19 cellular contexts compared by ENCODE assay signal in genomic region chr9:131685753-131686706, GRCh38. TPM values are rescaled to one million over a fixed set of nuclear protein-coding genes. Genes with fewer than 3 reads are reported as not detected.
DNase-seq lines count a peak whose midpoint lies in the region; ATAC-seq, FAIRE-seq and TF ChIP-seq lines count a peak whose summit lies in the region.
"Had no signal": no experiment of that assay in that cellular context is flagged by ENCODE, and none has a peak within 500 bp of the region (broad histone marks: within the 10 kb centered on the region; RNA-seq: fewer than 3 reads in every experiment).

No MANE protein-coding gene starts in this region.

- SMC1A ChIA-PET in GM12878 (lab: Charles Lee; ENCODE audit: uncharacterized antibody, unreplicated experiment): interaction anchor here (0.9 to 2.4 kb wide), 8 partner anchors 9 to 50 kb away, joined by 3 to 8 read pairs (median 4); no protein-coding TSS in a partner anchor

- H3K27me3 ChIP-seq in GM12878 (replicated peaks in 1 of 2; ENCODE audit: control insufficient read depth in 2 of 2, insufficient read depth in 2 of 2, low read length in 1 of 2) (no peaks in the 10 kb centered on the region), pancreas (no peaks in the 10 kb centered on the region), PC-3 (ENCODE audit: low read length) (no peaks in the 10 kb centered on the region)
- H3K27me3 ChIP-seq: adrenal gland, cardiac muscle cell, dorsolateral prefrontal cortex, gastrocnemius medialis, left lung had no signal

- H3K9ac ChIP-seq in GM12878 (ENCODE audit: control insufficient read depth, insufficient read depth, low read length): no peak overlapping the region
- no peak overlapping the region for H3K9ac ChIP-seq in PC-3 (ENCODE audit: low read length)

- H4K20me1 ChIP-seq in GM12878 (ENCODE audit: control insufficient read depth, insufficient read depth) (no peaks in the 10 kb centered on the region), PC-3 (ENCODE audit: low read length) (no peaks in the 10 kb centered on the region)

- peaks cover 19% of the 10 kb centered on the region for H3K4me1 ChIP-seq in GM12878 (ENCODE audit: control insufficient read depth, insufficient read depth, low read length)
- peaks cover 0 to 18% (median 14%) of the 10 kb centered on the region in 3 donors for H3K4me1 ChIP-seq in pancreas
- H3K4me1 ChIP-seq in PC-3 (ENCODE audit: insufficient read depth, low read length): no peaks in the 10 kb centered on the region

- intact Hi-C loops in GM12878 (cut with micrococcal nuclease; ENCODE audit: unreplicated experiment) (no loop called here), pancreas (cut with DNase I) (no loop called here), PC-3 (cut with micrococcal nuclease) (no loop called here)

- no peak for TF ChIP-seq RAD21 in GM12878 (IDR thresholded peaks at IDR 0.05; ENCODE audit: insufficient read depth, low read depth, low read length)

- H3K79me2 ChIP-seq in GM12878 (ENCODE audit: control insufficient read depth, insufficient read depth, low read length): peaks cover 75% of the 10 kb centered on the region
- no peaks in the 10 kb centered on the region for H3K79me2 ChIP-seq in PC-3 (ENCODE audit: low read length)

- TF ChIP-seq EP300 in GM12878 (IDR thresholded peaks at IDR 0.05; ENCODE audit: borderline replicate concordance in 1 of 2, control insufficient read depth in 1 of 2, low read depth in 2 of 2, low read length in 2 of 2): no peak

- H3K27ac ChIP-seq in GM12878 (ENCODE audit: control insufficient read depth, insufficient read depth) (peak overlapping the region; percentile 42), pancreas (no peak overlapping the region), PC-3 (ENCODE audit: low read length) (no peak overlapping the region)
- H3K27ac ChIP-seq: adrenal gland, cardiac muscle cell, dorsolateral prefrontal cortex had no signal

- H2AFZ ChIP-seq in GM12878 (ENCODE audit: control insufficient read depth, low read depth, low read length) (no peak overlapping the region), PC-3 (ENCODE audit: low read length) (no peak overlapping the region)

- WGBS in GM12878 (ENCODE audit: insufficient coverage, insufficient replicate concordance, low lambda C conversion rate, missing lambda C conversion rate): 31% methylated on average over 15 of the region's 15 CpGs
- WGBS in pancreas, 2 donors: 92 to 93% methylated on average over 15 of the region's 15 CpGs

- peak overlapping the region; percentile 5 for H3K4me2 ChIP-seq in GM12878 (ENCODE audit: control insufficient read depth, insufficient read depth)
- no peak overlapping the region for H3K4me2 ChIP-seq in PC-3 (ENCODE audit: low read length)

- TF ChIP-seq POLR2A in GM12892 (IDR thresholded peaks at IDR 0.05; ENCODE audit: low read depth, low read length) (no peak), GM12878 (IDR thresholded peaks at IDR 0.05; ENCODE audit: low read depth, low read length) (no peak)

- no peak for DNase-seq in GM12892 (ENCODE audit: insufficient read length)
- DNase-seq in GM12878 (ENCODE audit: low read depth, low spot score): no peak
- DNase-seq in pancreas: no peak
- no peak for DNase-seq in middle frontal gyrus (ENCODE audit: extremely low spot score, low spot score)
- no peak for DNase-seq in PC-3
- no peak for DNase-seq in Kasumi-1 (lab: John Stamatoyannopoulos, UW)
- DNase-seq: activated effector memory CD4-positive, alpha-beta T cell treated with anti-CD3 and anti-CD28 coated beads, Interleukin-2, amount 50 U/mL, for 16 hours; dorsolateral prefrontal cortex; EL; erythroblast; gastrocnemius medialis; left lung; T-helper 9 cell had no signal

- BruUV-seq in GM12878 (replicated peaks; lab: Mats Ljungman, UMichigan) (no TSS peak), PC-3 (replicated peaks; lab: Mats Ljungman, UMichigan) (no TSS peak)

- ATAC-seq in GM21786 (IDR thresholded peaks at IDR 0.05; ENCODE audit: unreplicated experiment) (peak; percentile 53), GM12878 (peak; percentile 87), pancreas (peak; percentile 22 to 62 (median 56)), HG02938 (IDR thresholded peaks at IDR 0.05; ENCODE audit: unreplicated experiment) (no peak), PC-3 (no peak)
- ATAC-seq: gastrocnemius medialis, left lung, sciatic nerve had no signal

- RAD21 ChIA-PET in GM12878 (lab: Charles Lee; ENCODE audit: unreplicated experiment): interaction anchor here (0.6 to 2.6 kb wide), 7 partner anchors 9 to 290 kb away, joined by 3 to 10 read pairs (median 4); no protein-coding TSS in a partner anchor

- H3K36me3 ChIP-seq in GM12878 (ENCODE audit: control insufficient read depth in 2 of 2, insufficient read depth in 2 of 2, low read length in 1 of 2): no peaks in the 10 kb centered on the region; a peak in 1 of 4 replicates
- H3K36me3 ChIP-seq in pancreas: no peaks in the 10 kb centered on the region
- H3K36me3 ChIP-seq in PC-3 (ENCODE audit: low read depth, low read length): no peaks in the 10 kb centered on the region
- H3K36me3 ChIP-seq: adrenal gland, cardiac muscle cell, gastrocnemius medialis, left lung had no signal

- in situ Hi-C loops in GM12878 (cut with MboI): no loop called here

- TF ChIP-seq CTCF in GM12878 (IDR thresholded peaks at IDR 0.05 in 2 of 3, conservative IDR thresholded peaks at IDR 0.05 in 1 of 3; ENCODE audit: control insufficient read depth in 2 of 3, extremely low read depth in 1 of 3, insufficient read depth in 1 of 3, low read depth in 3 of 3, low read length in 3 of 3) (no peak), pancreas (IDR thresholded peaks at IDR 0.05) (no peak), PC-3 (conservative IDR thresholded peaks at IDR 0.05; ENCODE audit: low read depth, low read length) (no peak)

- POLR2A ChIA-PET in GM12878 (lab: Charles Lee): interaction anchor here (0.6 to 1.7 kb wide), 4 partner anchors 11 to 51 kb away, joined by 4 to 7 read pairs (median 4); no protein-coding TSS in a partner anchor
- POLR2A ChIA-PET in PC-3 (lab: Charles Lee; ENCODE audit: unreplicated experiment): no interaction called here

- peak; percentile 17 for FAIRE-seq in GM12892 (lab: Jason Lieb, UNC)
- peak; percentile 85 for FAIRE-seq in GM12878 (lab: Jason Lieb, UNC)
- FAIRE-seq in pancreas (lab: Jason Lieb, UNC): no peak
- FAIRE-seq: H54 had no signal

- no peaks in the 10 kb centered on the region for H3K9me2 ChIP-seq in PC-3 (replicated peaks; ENCODE audit: low read length)

- H3F3A ChIP-seq in PC-3 (ENCODE audit: low read length, unreplicated experiment): no peaks in the 10 kb centered on the region

- CTCF ChIA-PET in GM12878 (lab: Yijun Ruan, JAX): interaction anchor here (0.8 to 1.0 kb wide), 3 partner anchors 8 to 27 kb away, joined by 3 read pairs; no protein-coding TSS in a partner anchor
- CTCF ChIA-PET in PC-3 (lab: Charles Lee): no interaction called here

- H3K4me3 ChIP-seq in GM12878 (0 out of 2 replicates have a peak overlapping the region, but pooled peaks have one; percentile 10), pancreas (no peak overlapping the region), PC-3 (ENCODE audit: low read length) (no peak overlapping the region)
- H3K4me3 ChIP-seq: adrenal gland, cardiac muscle cell, dorsolateral prefrontal cortex, gastrocnemius medialis, left lung had no signal

- H3K9me3 ChIP-seq in GM12878 (replicated peaks; ENCODE audit: control insufficient read depth, insufficient read depth, low read length) (no peaks in the 10 kb centered on the region), pancreas (no peaks in the 10 kb centered on the region), PC-3 (ENCODE audit: low read length) (no peaks in the 10 kb centered on the region)
- H3K9me3 ChIP-seq: adrenal gland, gastrocnemius medialis, left lung had no signal

TF ChIP-seq in GM12878, 131 proteins besides CTCF, POLR2A, EP300 and RAD21 (continues in another document):
- TF ChIP-seq IRF4 (IDR thresholded peaks at IDR 0.05; ENCODE audit: low read depth, low read length) (no peak), FOXK2 (IDR thresholded peaks at IDR 0.05) (no peak), CEBPB (IDR thresholded peaks at IDR 0.05; ENCODE audit: borderline replicate concordance in 1 of 2, low read depth in 2 of 2, low read length in 2 of 2) (no peak), IKZF2 (IDR thresholded peaks at IDR 0.05) (peak in 1 of 2 experiments; percentile 23; a peak in 1 of 4 replicates)

RNA-seq across cellular contexts. Expression of gene RAPGEF1, which starts 53.8 kb away (rescaled TPM):
- polyA plus RNA-seq in GM12892 (2012; ENCODE audit: missing spikeins): 58.6 TPM
- 149 and 166 TPM in 2 replicates for total RNA-seq in GM12878 (2013; cell fraction: nucleolus; rRNA removed)
- total RNA-seq in GM12878 (2014; rRNA removed): 45.8 and 52.2 TPM in 2 replicates
- total RNA-seq in GM12878 (2014; rRNA removed; fragmentation: Illumina TruSeq; extraction: Trizol): 34.8 and 39.6 TPM in 2 replicates
- 113 and 115 TPM in 2 replicates for total RNA-seq in GM12878 (2021)
- polyA plus RNA-seq in GM12878 (2011; ENCODE audit: low read depth): 25.7 TPM
- 42.9 and 63.9 TPM in 2 replicates for polyA plus RNA-seq in GM12878 (2011; rRNA removed)
- 54.2 and 61.6 TPM in 2 replicates for polyA plus RNA-seq in GM12878 (2011; cell fraction: cytosol; rRNA removed)
- 95.7 and 113 TPM in 2 replicates for polyA plus RNA-seq in GM12878 (2011; cell fraction: nucleus; rRNA removed)
- polyA plus RNA-seq in GM12878 (2012): 56.2 and 57.9 TPM in 2 replicates
- 35.7 and 53.4 TPM in 2 replicates for polyA plus RNA-seq in GM12878 (2014; fragmentation: Illumina TruSeq; extraction: Trizol)
- under 1 TPM; 0.42 to 0.60 TPM for polyA plus RNA-seq in GM12878 (2014; fragmentation: Nextera tagmentation; extraction: Ambion mirVana)
- 73.7 and 83.1 TPM in 2 replicates for polyA plus RNA-seq in GM12878 (2014; rRNA removed)
- polyA plus RNA-seq in GM12878 (2016; fragmentation: Nextera tagmentation; extraction: Ambion mirVana): 10 to 100 TPM; 10.7 to 12.2 TPM
- polyA minus RNA-seq in GM12878 (2011; rRNA and poly(A)+ RNA removed): 44.3 and 62.2 TPM in 2 replicates
- 22.3 and 26.7 TPM in 2 replicates for polyA minus RNA-seq in GM12878 (2011; cell fraction: cytosol; rRNA and poly(A)+ RNA removed)
- 23.0 and 40.7 TPM in 2 replicates for polyA minus RNA-seq in GM12878 (2011; cell fraction: nucleus; rRNA and poly(A)+ RNA removed)
- 10 to 100 TPM; 38.8 to 62.6 (median 52.3) TPM for total RNA-seq in pancreas
- 10 to 100 TPM; 17.1 to 22.8 TPM for polyA plus RNA-seq in pancreas
- total RNA-seq in PC-3 (2014; rRNA removed): 25.2 and 38.0 TPM in 2 replicates

Comparison
In these comparisons a context has a peak if more than half of its experiments do, and no peak if none do; other contexts are left out.
1. ATAC-seq: peak in GM21786 (single experiment), GM12878 (single experiment) and pancreas (4 of 4); none in HG02938 (single experiment) and PC-3 (single experiment).